11 cellular contexts compared by ENCODE assay signal in genomic region chr6:119121367-119121766, GRCh38. TPM values are rescaled to one million over a fixed set of nuclear protein-coding genes. Genes with fewer than 3 reads are reported as not detected.
"Had no signal": no experiment of that assay in that cellular context is flagged by ENCODE, and none has a peak within 500 bp of the region (broad histone marks: within the 10 kb centered on the region; RNA-seq: fewer than 3 reads in every experiment).

No MANE protein-coding gene starts in this region.

- H2AFZ ChIP-seq: GM23248 had no signal

- H3K36me3 ChIP-seq: HAP-1 had no signal

- H3K4me2 ChIP-seq: KMS-11 had no signal

- H3K27ac Mint-ChIP-seq: HFFc6 had no signal

- ATAC-seq: HCT116 had no signal

- H3K27ac ChIP-seq: GM23248, KMS-11 had no signal

- H3K4me3 ChIP-seq: GM23248, HAP-1 had no signal

- H3K9me3 ChIP-seq: HAP-1 had no signal

- H3K9me3 Mint-ChIP-seq: HFFc6 had no signal

- H3K4me3 Mint-ChIP-seq: HFFc6 had no signal

- FAIRE-seq: HTR-8/SVneo had no signal

- H3K9ac ChIP-seq: GM23248, KMS-11 had no signal

- DNase-seq: GM23248, GOT3, H7, HFFc6, Karpas-422, KBM-7 had no signal

RNA-seq across cellular contexts. Expression of gene FAM184A, which starts 42.9 kb away (rescaled TPM):
- total RNA-seq: GM23248, HFFc6, HT-29 had no signal
